Comparison of ENCODE assay signal across 8 cellular contexts in the genomic region with DNA sequence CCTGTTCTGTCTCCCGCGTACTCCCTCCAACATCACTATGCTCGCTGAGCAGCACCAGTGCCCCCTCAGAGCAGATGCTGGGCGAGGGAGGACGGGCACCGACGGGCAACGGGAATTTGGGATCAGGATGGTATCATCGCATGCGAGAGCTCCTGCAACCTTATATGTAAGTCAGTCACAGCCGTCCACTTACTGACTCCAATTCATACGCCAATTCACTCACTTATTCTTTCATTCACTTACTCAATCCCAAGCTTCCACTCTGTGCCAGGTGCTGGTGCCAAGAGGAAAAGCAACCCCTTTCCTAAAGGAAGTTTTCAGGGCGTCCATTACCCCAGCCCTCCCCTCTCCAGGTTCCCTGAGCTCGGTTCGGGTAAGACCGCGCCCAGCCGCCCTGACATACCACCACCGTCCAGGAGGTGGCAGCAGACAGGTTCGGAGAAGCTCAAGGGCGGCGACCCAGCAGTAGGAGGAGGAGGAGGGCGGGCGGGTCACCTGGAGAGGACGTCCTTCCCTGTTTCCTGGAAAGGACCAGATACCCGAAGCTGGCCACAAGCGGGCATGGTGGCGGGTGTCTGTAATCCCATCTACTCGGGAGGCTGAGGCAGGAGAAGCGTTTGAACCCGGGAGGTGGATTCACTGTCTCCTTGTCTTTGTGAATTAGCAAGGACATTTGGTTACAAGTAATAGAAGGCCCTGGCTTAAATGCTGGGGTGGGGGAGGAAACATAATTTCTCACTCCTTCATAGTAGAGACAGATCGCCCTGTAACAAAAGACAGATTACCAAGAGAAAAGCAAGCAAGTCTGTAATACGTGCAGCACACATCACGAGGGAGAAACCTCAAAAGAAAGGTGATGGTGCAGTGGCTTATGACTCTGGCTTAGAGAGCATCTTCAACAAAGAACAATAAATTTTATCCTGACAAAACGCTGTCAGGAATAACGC. TPM values are rescaled to one million over a fixed set of nuclear protein-coding genes. Genes with fewer than 3 reads are reported as not detected.
A peak's percentile ranks its signal among the peaks of the same experiment; 100 is the strongest.
DNase-seq lines count a peak whose midpoint lies in the region; ATAC-seq and TF ChIP-seq lines count a peak whose summit lies in the region.

No MANE protein-coding gene starts in this region.

- H3K27me3 ChIP-seq in mucosa of rectum (ENCODE audit: control insufficient read depth in 2 of 2, insufficient read depth in 2 of 2, low read length in 2 of 2) = no peaks in the 10 kb centered on the region

- peaks cover 10 to 22% of the 10 kb centered on the region in 2 donors for H3K4me1 ChIP-seq in mucosa of rectum (ENCODE audit: control insufficient read depth in 2 of 2, insufficient read depth in 2 of 2, low read length in 2 of 2)

- H3K4me3 ChIP-seq in GM12875 (ENCODE audit: low read depth, low read length) (no peak overlapping the region), mucosa of rectum (ENCODE audit: low read length in 2 of 2) (peak overlapping the region; percentile 58 to 70)
- no peak overlapping the region for H3K4me3 ChIP-seq in Jurkat, Clone E6-1 (ENCODE audit: low read length)

- H3K9ac ChIP-seq in mucosa of rectum (ENCODE audit: low read depth in 1 of 2, low read length in 2 of 2) = peak overlapping the region; percentile 65 to 74

- ATAC-seq in esophagus mucosa (peak; percentile 95), GM21786 (IDR thresholded peaks at IDR 0.05; ENCODE audit: unreplicated experiment) (no peak)

- DNase-seq in Jurkat, Clone E6-1 (ENCODE audit: low read depth, low spot score) = peak; percentile 52
- DNase-seq in OCI-M1 (lab: John Stamatoyannopoulos, UW) = peak; percentile 86
- peak; percentile 91 for DNase-seq in activated T-cell treated with anti-CD3 and anti-CD28 coated beads, Interleukin-2, amount 50 U/mL, for 1 hour
- DNase-seq in stimulated activated CD8-positive, alpha-beta memory T cell treated with anti-CD3 and anti-CD28 coated beads, Interleukin-4, amount 100 ng/mL, for 1 hour (ENCODE audit: low read depth in 2 of 2, low spot score in 1 of 2) = peak; percentile 74 to 76

- H3K9me3 ChIP-seq in mucosa of rectum (ENCODE audit: control insufficient read depth in 2 of 2, low read length in 2 of 2) = no peaks in the 10 kb centered on the region

- no peaks in the 10 kb centered on the region for H3K36me3 ChIP-seq in mucosa of rectum (ENCODE audit: control insufficient read depth in 2 of 2, insufficient read depth in 2 of 2, low read length in 2 of 2)

- H3K27ac ChIP-seq in mucosa of rectum (ENCODE audit: low read depth in 2 of 2, low read length in 2 of 2) = peak overlapping the region; percentile 79 to 84

- peak; percentile 86 for TF ChIP-seq CTCF in GM12875 (IDR thresholded peaks at IDR 0.05; ENCODE audit: borderline replicate concordance, insufficient read depth, low read depth, low read length)

RNA-seq across cellular contexts. Expression of gene IL22RA1, which starts 7.6 kb away (rescaled TPM):
- polyA plus RNA-seq in Jurkat, Clone E6-1 (2012; ENCODE audit: insufficient read depth, insufficient read length) = not detected
- 10.7 TPM for total RNA-seq in esophagus mucosa

RNA-seq across cellular contexts. Expression of gene IFNLR1, which starts 36.6 kb away (rescaled TPM):
- polyA plus RNA-seq in Jurkat, Clone E6-1 (2012; ENCODE audit: insufficient read depth, insufficient read length) = 1.4 TPM
- 4.0 TPM for total RNA-seq in esophagus mucosa

RNA-seq across cellular contexts. Expression of gene MYOM3, which starts 38.6 kb away (rescaled TPM):
- polyA plus RNA-seq in Jurkat, Clone E6-1 (2012; ENCODE audit: insufficient read depth, insufficient read length) = not detected
- total RNA-seq in esophagus mucosa = 0.88 TPM

Comparison
In these comparisons a context has a peak if more than half of its experiments do, and no peak if none do; other contexts are left out.
1. H3K4me3 ChIP-seq: peak in mucosa of rectum (2 of 2); none in GM12875 (single experiment) and Jurkat, Clone E6-1 (single experiment).
2. Peak in every context shown above with its lines, with median percentiles within 50 percentile points of each other: DNase-seq.